21 cellular contexts compared by ENCODE assay signal in genomic region chr13:113806526-113806925, GRCh38. TPM values are rescaled to one million over a fixed set of nuclear protein-coding genes. Genes with fewer than 3 reads are reported as not detected.
"Had no signal": no experiment of that assay in that cellular context is flagged by ENCODE, and none has a peak within 500 bp of the region (broad histone marks: within the 10 kb centered on the region; RNA-seq: fewer than 3 reads in every experiment).

No MANE protein-coding gene starts in this region.

- H3K4me3 ChIP-seq: K562, SJCRH30 had no signal

- H3K4me3 Mint-ChIP-seq: IgD-negative memory B cell had no signal

- H3K27ac Mint-ChIP-seq: IgD-negative memory B cell had no signal

- H3K9ac ChIP-seq: KMS-11 had no signal

- H3K4me2 ChIP-seq: KMS-11 had no signal

- ATAC-seq: K562, SK-N-SH treated with all-trans-retinoic acid at 6 μM for 48 hours had no signal

- H3K27me3 ChIP-seq: SJCRH30 had no signal

- H3K27me3 Mint-ChIP-seq: IgD-negative memory B cell had no signal

- H3K27ac ChIP-seq: KMS-11, SJCRH30 had no signal

- H3K36me3 Mint-ChIP-seq: IgD-negative memory B cell had no signal

- H3K36me3 ChIP-seq: SJCRH30 had no signal

- H3K4me1 Mint-ChIP-seq: IgD-negative memory B cell had no signal

- H3K9me3 ChIP-seq: SJCRH30 had no signal

- DNase-seq: Kasumi-1, MM.1S, NCI-H1092 treated with DMSO at 0.1 percent for 48 hours, NCI-H1436, NCI-H187, NCI-H2029, NCI-H2081 treated with DMSO at 0.1 percent for 48 hours, NCI-H2171, NCI-H226, NCI-H446, NCI-H510A, NCI-H524 treated with DMSO at 0.1 percent for 48 hours, NCI-H69, NCI-H774, RPMI8226, SHP77 treated with DMSO at 0.1 percent for 48 hours, SJCRH30 had no signal

RNA-seq across cellular contexts. Expression of gene TMEM255B, which starts 47.5 kb away (rescaled TPM):
- total RNA-seq: SJCRH30 had no signal
